In genomic region chr22:39966522-39966921, GRCh38 we compare ENCODE assay signal across 28 cellular contexts. TPM values are rescaled to one million over a fixed set of nuclear protein-coding genes. Genes with fewer than 3 reads are reported as not detected.
DNase-seq lines count a peak whose midpoint lies in the region; ATAC-seq lines count a peak whose summit lies in the region.
"Had no signal": no experiment of that assay in that cellular context is flagged by ENCODE, and none has a peak within 500 bp of the region (broad histone marks: within the 10 kb centered on the region; RNA-seq: fewer than 3 reads in every experiment).

No MANE protein-coding gene starts in this region.

- H3K9me3 ChIP-seq in skeletal muscle satellite cell (replicated peaks; ENCODE audit: low read length): no peaks in the 10 kb centered on the region
- H3K9me3 ChIP-seq: heart left ventricle, psoas muscle had no signal

- no peaks in the 10 kb centered on the region for H3K9me3 Mint-ChIP-seq in activated naive CD4-positive, alpha-beta T cell treated with anti-CD3 and anti-CD28 coated beads, Interleukin-2, amount 50 U/mL, for 24 hours
- H3K9me3 Mint-ChIP-seq in activated CD8-positive, alpha-beta T cell treated with anti-CD3 and anti-CD28 coated beads, Interleukin-2, amount 10 ng/mL, durations not matched to agents 7 days and 5 days (ENCODE audit: insufficient read depth): no peaks in the 10 kb centered on the region
- H3K9me3 Mint-ChIP-seq: activated naive CD8-positive, alpha-beta T cell treated with anti-CD3 and anti-CD28 coated beads, Interleukin-2, amount 10 ng/mL, durations not matched to agents 7 days and 5 days; dendritic cell treated with granulocyte-macrophage colony-stimulating factor and Interleukin-4, amounts not matched to agents 40 ng/mL and 50 ng/mL, for 4 days; IgD-negative memory B cell; neural progenitor cell; WTC11 had no signal

- no peaks in the 10 kb centered on the region for H3K27me3 Mint-ChIP-seq in activated naive CD4-positive, alpha-beta T cell treated with anti-CD3 and anti-CD28 coated beads, Interleukin-2, amount 50 U/mL, for 24 hours
- no peaks in the 10 kb centered on the region for H3K27me3 Mint-ChIP-seq in activated CD8-positive, alpha-beta T cell treated with anti-CD3 and anti-CD28 coated beads, Interleukin-2, amount 10 ng/mL, durations not matched to agents 7 days and 5 days (ENCODE audit: low read depth)
- H3K27me3 Mint-ChIP-seq: activated naive CD8-positive, alpha-beta T cell treated with anti-CD3 and anti-CD28 coated beads, Interleukin-2, amount 10 ng/mL, durations not matched to agents 7 days and 5 days had no signal

- no peak for ATAC-seq in activated CD8-positive, alpha-beta T cell treated with anti-CD3 and anti-CD28 coated beads, Interleukin-2, amount 10 ng/mL, durations not matched to agents 7 days and 5 days
- ATAC-seq in esophagus mucosa (peak; percentile 14), GM19463 (IDR thresholded peaks at IDR 0.05; ENCODE audit: unreplicated experiment) (no peak)
- ATAC-seq: heart left ventricle, left ventricle myocardium superior, psoas muscle, WTC11 had no signal

- no peaks in the 10 kb centered on the region for H3K36me3 ChIP-seq in skeletal muscle satellite cell (ENCODE audit: insufficient read depth, low read length)
- H3K36me3 ChIP-seq: heart left ventricle, neural progenitor cell had no signal

- H3K4me1 ChIP-seq in skeletal muscle satellite cell (ENCODE audit: control insufficient read depth, insufficient read depth, low read length): peaks cover 38% of the 10 kb centered on the region
- H3K4me1 ChIP-seq: psoas muscle had no signal

- H3K36me3 Mint-ChIP-seq in activated naive CD4-positive, alpha-beta T cell treated with anti-CD3 and anti-CD28 coated beads, Interleukin-2, amount 50 U/mL, for 24 hours: peaks cover 18% of the 10 kb centered on the region
- peaks cover 92% of the 10 kb centered on the region for H3K36me3 Mint-ChIP-seq in activated CD8-positive, alpha-beta T cell treated with anti-CD3 and anti-CD28 coated beads, Interleukin-2, amount 10 ng/mL, durations not matched to agents 7 days and 5 days (ENCODE audit: low read depth)
- H3K36me3 Mint-ChIP-seq: brain, neural progenitor cell, WTC11 had no signal

- CTCF ChIA-PET in activated CD8-positive, alpha-beta T cell treated with anti-CD3 and anti-CD28 coated beads, Interleukin-2, amount 10 ng/mL, durations not matched to agents 7 days and 5 days (lab: Charles Lee): interaction anchor here (1.2 to 1.9 kb wide), 3 partner anchors 17 to 59 kb away, joined by 4 to 9 read pairs (median 5); no protein-coding TSS in a partner anchor

- H3K27me3 ChIP-seq in skeletal muscle satellite cell (ENCODE audit: control insufficient read depth, insufficient read depth, low read length): peaks cover 4% of the 10 kb centered on the region

- POLR2A ChIA-PET in activated CD8-positive, alpha-beta T cell treated with anti-CD3 and anti-CD28 coated beads, Interleukin-2, amount 10 ng/mL, durations not matched to agents 7 days and 5 days (lab: Charles Lee): interaction anchor here (0.6 to 0.8 kb wide), 2 partner anchors 24 to 34 kb away, joined by 3 read pairs; no protein-coding TSS in a partner anchor

- peak overlapping the region; percentile 12 for H3K27ac Mint-ChIP-seq in activated naive CD4-positive, alpha-beta T cell treated with anti-CD3 and anti-CD28 coated beads, Interleukin-2, amount 50 U/mL, for 24 hours
- H3K27ac Mint-ChIP-seq in activated CD8-positive, alpha-beta T cell treated with anti-CD3 and anti-CD28 coated beads, Interleukin-2, amount 10 ng/mL, durations not matched to agents 7 days and 5 days: peak overlapping the region; percentile 18
- H3K27ac Mint-ChIP-seq: activated naive CD8-positive, alpha-beta T cell treated with anti-CD3 and anti-CD28 coated beads, Interleukin-2, amount 10 ng/mL, durations not matched to agents 7 days and 5 days; dendritic cell treated with granulocyte-macrophage colony-stimulating factor and Interleukin-4, amounts not matched to agents 40 ng/mL and 50 ng/mL, for 4 days; IgD-negative memory B cell; neural progenitor cell; WTC11 had no signal

- H3K4me3 Mint-ChIP-seq in activated naive CD4-positive, alpha-beta T cell treated with anti-CD3 and anti-CD28 coated beads, Interleukin-2, amount 50 U/mL, for 24 hours: no peak overlapping the region
- no peak overlapping the region for H3K4me3 Mint-ChIP-seq in activated CD8-positive, alpha-beta T cell treated with anti-CD3 and anti-CD28 coated beads, Interleukin-2, amount 10 ng/mL, durations not matched to agents 7 days and 5 days
- H3K4me3 Mint-ChIP-seq: activated naive CD8-positive, alpha-beta T cell treated with anti-CD3 and anti-CD28 coated beads, Interleukin-2, amount 10 ng/mL, durations not matched to agents 7 days and 5 days; brain; dendritic cell treated with granulocyte-macrophage colony-stimulating factor and Interleukin-4, amounts not matched to agents 40 ng/mL and 50 ng/mL, for 4 days; IgD-negative memory B cell; neural progenitor cell; WTC11 had no signal

- no peak overlapping the region for H3K9ac ChIP-seq in skeletal muscle satellite cell (ENCODE audit: low read depth, low read length)
- H3K9ac ChIP-seq: neural progenitor cell had no signal

- no peak overlapping the region for H3K4me3 ChIP-seq in skeletal muscle satellite cell (ENCODE audit: low read length)
- H3K4me3 ChIP-seq: heart left ventricle, neural progenitor cell, psoas muscle, SK-N-MC, skin epidermis had no signal

- peaks cover 17% of the 10 kb centered on the region for H3K4me1 Mint-ChIP-seq in activated naive CD4-positive, alpha-beta T cell treated with anti-CD3 and anti-CD28 coated beads, Interleukin-2, amount 50 U/mL, for 24 hours
- H3K4me1 Mint-ChIP-seq in activated CD8-positive, alpha-beta T cell treated with anti-CD3 and anti-CD28 coated beads, Interleukin-2, amount 10 ng/mL, durations not matched to agents 7 days and 5 days (ENCODE audit: low read depth): peaks cover 23% of the 10 kb centered on the region

- H3K4me2 ChIP-seq in skeletal muscle satellite cell (ENCODE audit: low read length): peak overlapping the region; percentile 51

- DNase-seq in activated naive CD4-positive, alpha-beta T cell treated with Interleukin-2 at 50 U/mL for 16 hours: no peak
- no peak for DNase-seq in activated CD8-positive, alpha-beta T cell treated with anti-CD3 and anti-CD28 coated beads, Interleukin-2, amount 10 ng/mL, durations not matched to agents 7 days and 5 days
- DNase-seq in medulla oblongata (ENCODE audit: extremely low spot score): no peak
- no peak for DNase-seq in HT-29 (ENCODE audit: low spot score)
- DNase-seq: activated CD4-positive, alpha-beta T cell treated with anti-CD3 and anti-CD28 coated beads, Interleukin-2, amount 50 U/mL, for 48 hours; activated naive CD8-positive, alpha-beta T cell treated with anti-CD3 and anti-CD28 coated beads, Interleukin-2, amount 10 ng/mL, durations not matched to agents 7 days and 5 days; activated T-cell treated with anti-CD3 and anti-CD28 coated beads, Interleukin-2, amount 50 U/mL, for 48 hours; C1 segment of cervical spinal cord; heart left ventricle; left ventricle myocardium superior; NCI-H1436 treated with DMSO at 0.1 percent for 48 hours; NCI-H2171; NCI-H526 treated with DMSO at 0.1 percent for 48 hours; psoas muscle; stimulated activated CD4-positive, alpha-beta T cell treated with anti-CD3 and anti-CD28 coated beads, Interleukin-1b, Interleukin-23, amount 100 ng/mL, for 48 hours; T-helper 9 cell had no signal

RNA-seq across cellular contexts. Expression of gene TMA7B, which starts 6.3 kb away (rescaled TPM):
- total RNA-seq in activated CD8-positive, alpha-beta T cell treated with anti-CD3 and anti-CD28 coated beads, Interleukin-2, amount 10 ng/mL, durations not matched to agents 7 days and 5 days: 1 to 10 TPM; 8.6 to 8.7 TPM
- 0.24 TPM for total RNA-seq in esophagus mucosa
- not detected in 2 replicates for total RNA-seq in skeletal muscle satellite cell (2012; rRNA removed)
- not detected in 2 replicates for total RNA-seq in HT-29 (2014; rRNA removed; shearing (Covaris generic))
- total RNA-seq: left ventricle myocardium superior, M059J, psoas muscle, WTC11 had no signal

RNA-seq across cellular contexts. Expression of gene FAM83F, which starts 28.2 kb away (rescaled TPM):
- total RNA-seq in activated CD8-positive, alpha-beta T cell treated with anti-CD3 and anti-CD28 coated beads, Interleukin-2, amount 10 ng/mL, durations not matched to agents 7 days and 5 days: under 1 TPM; 0.03 to 0.11 TPM
- 50.7 TPM for total RNA-seq in esophagus mucosa
- total RNA-seq in skeletal muscle satellite cell (2012; rRNA removed): not detected in 2 replicates
- 3.0 and 6.0 TPM in 2 replicates for total RNA-seq in HT-29 (2014; rRNA removed; shearing (Covaris generic))
- total RNA-seq: M059J had no signal
